15 cellular contexts compared by ENCODE assay signal in the genomic region with DNA sequence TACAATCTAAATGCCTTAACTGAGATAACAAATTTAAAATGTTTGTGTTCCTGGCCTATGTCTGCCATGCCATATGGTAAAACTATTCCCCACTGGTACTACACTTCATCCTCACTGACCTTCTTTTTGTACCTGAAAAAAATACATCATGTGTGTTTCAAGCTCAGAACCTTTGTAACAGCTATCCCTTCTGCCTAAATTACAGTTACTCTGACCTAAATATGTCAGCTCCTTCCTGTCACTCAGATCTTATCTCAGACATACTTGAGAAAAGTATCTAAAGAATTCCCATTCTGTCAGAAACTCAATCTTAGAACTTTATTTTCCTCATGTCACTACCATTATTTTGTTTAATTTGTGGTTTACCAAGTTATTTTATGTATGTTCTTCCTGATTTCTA.
A peak's percentile ranks its signal among the peaks of the same experiment; 100 is the strongest.
DNase-seq lines count a peak whose midpoint lies in the region; ATAC-seq and TF ChIP-seq lines count a peak whose summit lies in the region.
"Had no signal": no experiment of that assay in that cellular context is flagged by ENCODE, and none has a peak within 500 bp of the region (broad histone marks: within the 10 kb centered on the region; RNA-seq: fewer than 3 reads in every experiment).

No MANE protein-coding gene starts in this region.

- H3K4me3 Mint-ChIP-seq in nephron progenitor cell: no peak overlapping the region
- H3K4me3 Mint-ChIP-seq: CD14-positive monocyte, IgD-negative memory B cell had no signal

- peaks cover 10% of the 10 kb centered on the region for H3K4me1 Mint-ChIP-seq in nephron progenitor cell
- H3K4me1 Mint-ChIP-seq: CD14-positive monocyte, IgD-negative memory B cell had no signal

- H3K27ac Mint-ChIP-seq in nephron progenitor cell: peak overlapping the region; percentile 32
- H3K27ac Mint-ChIP-seq: CD14-positive monocyte, IgD-negative memory B cell had no signal

- no peak for TF ChIP-seq CTCF in nephron progenitor cell (IDR thresholded peaks at IDR 0.05)

- no peaks in the 10 kb centered on the region for H3K27me3 Mint-ChIP-seq in nephron progenitor cell (ENCODE audit: low read depth, poor library complexity)
- H3K27me3 Mint-ChIP-seq: IgD-negative memory B cell had no signal

- ATAC-seq in GM18502 (IDR thresholded peaks at IDR 0.05; ENCODE audit: poor library complexity, unreplicated experiment): no peak

- no peaks in the 10 kb centered on the region for H3K36me3 Mint-ChIP-seq in nephron progenitor cell (ENCODE audit: low read depth)
- H3K36me3 Mint-ChIP-seq: CD14-positive monocyte had no signal

- DNase-seq in ELR (ENCODE audit: low read depth): peak; percentile 3
- DNase-seq in NCI-H69 (lab: John Stamatoyannopoulos, UW): peak; percentile 40
- peak; percentile 35 for DNase-seq in cerebellum (ENCODE audit: low spot score)
- DNase-seq in nephron progenitor cell: no peak
- DNase-seq in stimulated activated CD4-positive, alpha-beta T cell treated with anti-CD3 and anti-CD28 coated beads, Interleukin-4, amount 100 ng/mL, for 4 hours: no peak
- no peak for DNase-seq in NCI-H1694 (lab: John Stamatoyannopoulos, UW)
- no peak for DNase-seq in NK-92 (lab: John Stamatoyannopoulos, UW; ENCODE audit: unreplicated experiment)
- DNase-seq: AML-193, DMS 273 treated with DMSO at 0.1 percent for 48 hours, NCI-H2029 treated with DMSO at 0.1 percent for 48 hours, NCI-H510A, SHP77 had no signal

- H3K9me3 Mint-ChIP-seq in nephron progenitor cell: peaks cover 5% of the 10 kb centered on the region

Comparison
In these comparisons a context has a peak if more than half of its experiments do, and no peak if none do; other contexts are left out.
1. DNase-seq: peak in ELR (single experiment), NCI-H69 (single experiment) and cerebellum (single experiment); none in nephron progenitor cell (single experiment), stimulated activated CD4-positive, alpha-beta T cell treated with anti-CD3 and anti-CD28 coated beads, Interleukin-4, amount 100 ng/mL, for 4 hours (0 of 2), NCI-H1694 (single experiment) and NK-92 (single experiment).